In the genomic region with DNA sequence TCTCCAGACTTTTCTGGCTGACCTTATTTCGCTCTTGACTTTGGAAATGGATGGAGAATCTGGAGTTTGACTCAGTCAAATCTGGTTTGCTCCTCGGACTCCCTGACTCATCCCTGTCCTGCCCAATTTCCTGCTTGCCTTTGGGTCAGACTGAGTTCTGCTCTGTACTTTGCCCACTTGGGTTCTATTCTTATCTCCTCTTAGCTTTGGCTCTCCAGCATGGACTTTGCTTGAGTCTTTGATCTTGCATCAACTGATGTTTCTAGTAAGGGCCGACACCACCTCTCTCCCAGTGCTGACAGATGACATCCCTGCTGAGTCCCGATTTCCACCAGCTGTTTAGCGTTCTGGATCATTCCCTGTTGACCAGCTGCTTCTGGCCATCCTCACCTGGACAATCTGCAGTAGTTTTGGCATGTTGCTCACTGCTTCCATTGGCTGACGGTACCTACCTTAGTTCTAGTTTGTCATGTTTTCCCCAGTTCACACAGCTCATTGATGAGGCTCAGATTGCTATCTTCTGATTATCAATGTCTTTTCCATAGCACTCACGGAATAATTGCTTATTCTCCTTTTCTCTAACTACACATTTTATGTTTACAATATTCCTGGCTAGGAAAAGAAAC, we compare ENCODE assay signal across 1 cellular context.
TF ChIP-seq lines count a peak whose summit lies in the region.

No MANE protein-coding gene starts in this region.

TF ChIP-seq in IMR-90, 13 proteins besides CTCF, POLR2A, EP300 and RAD21 (continued from another document):
- no peak for TF ChIP-seq SMC3 (IDR thresholded peaks at IDR 0.05; ENCODE audit: low read depth, low read length)
- TF ChIP-seq MXI1 (IDR thresholded peaks at IDR 0.05; ENCODE audit: borderline replicate concordance, low read depth, low read length), result no peak
- no peak for TF ChIP-seq CHD1 (IDR thresholded peaks at IDR 0.05; ENCODE audit: low read depth, low read length)
- no peak for TF ChIP-seq FOS (IDR thresholded peaks at IDR 0.05; ENCODE audit: low read depth, low read length)
- TF ChIP-seq BHLHE40 (IDR thresholded peaks at IDR 0.05; ENCODE audit: low read depth, low read length), result no peak
- no peak for TF ChIP-seq RFX5 (IDR thresholded peaks at IDR 0.05; ENCODE audit: low read depth, low read length)
- TF ChIP-seq MAZ (IDR thresholded peaks at IDR 0.05; ENCODE audit: borderline replicate concordance, low read depth, low read length), result no peak
- no peak for TF ChIP-seq MAFK (IDR thresholded peaks at IDR 0.05; ENCODE audit: low read depth, low read length)
